Comparison of ENCODE assay signal across 28 cellular contexts in genomic region chr7:27271384-27271783, GRCh38. TPM values are rescaled to one million over a fixed set of nuclear protein-coding genes. Genes with fewer than 3 reads are reported as not detected.
"Had no signal": no experiment of that assay in that cellular context is flagged by ENCODE, and none has a peak within 500 bp of the region (broad histone marks: within the 10 kb centered on the region; RNA-seq: fewer than 3 reads in every experiment).

No MANE protein-coding gene starts in this region.

- ATAC-seq: stimulated activated effector memory CD8-positive, alpha-beta T cell treated with anti-CD3 and anti-CD28 coated beads, Interleukin-12 subunit alpha, Interleukin-12 subunit beta, amount 100 ng/mL, for 72 hours; stimulated activated memory B cell treated with anti-CD40 and anti-IgM and Interleukin-4, amounts not matched to agents 10 μg/mL and 1 μg/mL and 100 μg/mL, for 72 hours; stimulated activated naive B cell treated with anti-CD40 and anti-IgM and Interleukin-4, amounts not matched to agents 10 μg/mL and 1 μg/mL and 100 μg/mL, for 72 hours; stimulated activated naive CD8-positive, alpha-beta T cell treated with anti-CD3 and anti-CD28 coated beads, Interleukin-15, amount 100 ng/mL, for 72 hours; stimulated activated naive CD8-positive, alpha-beta T cell treated with anti-CD3 and anti-CD28 coated beads, Interleukin-15, Interleukin-2, amounts not matched to agents 100 U/mL and 50 U/mL, for 24 hours; upper lobe of right lung had no signal

- H3K27me3 ChIP-seq: suprapubic skin, testis, thyroid gland, tibial nerve, transverse colon, upper lobe of left lung, vagina had no signal

- H3K4me1 ChIP-seq: stomach, suprapubic skin, testis, thyroid gland, tibial artery, tibial nerve, transverse colon, upper lobe of left lung, upper lobe of right lung, uterus, vagina had no signal

- H3K4me3 ChIP-seq: stomach, suprapubic skin, testis, thoracic aorta, thyroid gland, tibial artery, tibial nerve, transverse colon, upper lobe of left lung, upper lobe of right lung, uterus, vagina had no signal

- FAIRE-seq: urothelium cell line had no signal

- H3K36me3 ChIP-seq: stomach, suprapubic skin, thoracic aorta, thyroid gland, tibial artery, tibial nerve, transverse colon, upper lobe of left lung, upper lobe of right lung, uterus, vagina had no signal

- DNase-seq: stimulated activated CD4-positive, alpha-beta T cell treated with anti-CD3 and anti-CD28 coated beads, Interleukin-2, amount 100 ng/mL, for 48 hours; stimulated activated CD4-positive, alpha-beta T cell treated with anti-CD3 and anti-CD28 coated beads, Interleukin-4, amount 100 ng/mL, for 1 hour; stimulated activated CD4-positive, alpha-beta T cell treated with anti-CD3 and anti-CD28 coated beads, Interleukin-4, amount 100 ng/mL, for 24 hours; stimulated activated CD4-positive, alpha-beta T cell treated with anti-CD3 and anti-CD28 coated beads, Interleukin-4, amount 100 ng/mL, for 4 hours; stimulated activated CD8-positive, alpha-beta memory T cell treated with anti-CD3 and anti-CD28 coated beads, Interleukin-4, amount 100 ng/mL, for 48 hours; stimulated activated naive B cell treated with anti-CD40 and anti-IgM and Interleukin-4, amounts not matched to agents 10 μg/mL and 1 μg/mL and 100 μg/mL, for 72 hours; stimulated activated naive CD4-positive, alpha-beta T cell; stimulated activated naive CD4-positive, alpha-beta T cell treated with Interleukin-2 at 50 U/mL for 16 hours; stimulated activated naive CD8-positive, alpha-beta T cell treated with anti-CD3 and anti-CD28 coated beads, Interleukin-15, amount 100 ng/mL, for 72 hours; stimulated activated naive CD8-positive, alpha-beta T cell treated with anti-CD3 and anti-CD28 coated beads, Interleukin-15, Interleukin-2, amounts not matched to agents 100 U/mL and 50 U/mL, for 24 hours; stomach; substantia nigra; testis; thyroid gland; tibial artery; transverse colon; upper lobe of left lung; upper lobe of right lung; uterus had no signal

- H3K27ac ChIP-seq: stomach, suprapubic skin, testis, thoracic aorta, thyroid gland, tibial artery, tibial nerve, transverse colon, upper lobe of left lung, upper lobe of right lung, uterus, vagina had no signal

- H3K9me3 ChIP-seq: testis, thyroid gland, vagina had no signal

RNA-seq across cellular contexts. Expression of gene EVX1, which starts 28.8 kb away (rescaled TPM):
- total RNA-seq: stomach, subcutaneous adipose tissue, suprapubic skin, temporal lobe, thoracic aorta, thyroid gland, tibial nerve, upper lobe of left lung, upper lobe of right lung had no signal
- polyA plus RNA-seq: stomach had no signal
